11 cellular contexts compared by ENCODE assay signal in genomic region chr5:128199104-128199503, GRCh38.
DNase-seq lines count a peak whose midpoint lies in the region; ATAC-seq, FAIRE-seq and TF ChIP-seq lines count a peak whose summit lies in the region.
"Had no signal": no experiment of that assay in that cellular context is flagged by ENCODE, and none has a peak within 500 bp of the region (broad histone marks: within the 10 kb centered on the region; RNA-seq: fewer than 3 reads in every experiment).

No MANE protein-coding gene starts in this region.

- peaks cover 0 to 14% (median 5%) of the 10 kb centered on the region in 3 donors for H3K4me1 ChIP-seq in pancreas

- WGBS in pancreas, 2 donors: 47 to 56% methylated on average over 4 of the region's 4 CpGs

- H3K27ac ChIP-seq in pancreas: no peak overlapping the region
- H3K27ac ChIP-seq: ascending aorta had no signal

- H3K4me3 ChIP-seq in epithelial cell of esophagus (ENCODE audit: low read length) (no peak overlapping the region), pancreas (no peak overlapping the region)
- H3K4me3 ChIP-seq: ascending aorta had no signal

- peak; percentile 55 to 68 (median 61) for ATAC-seq in pancreas

- no peaks in the 10 kb centered on the region for H3K9me3 ChIP-seq in pancreas
- H3K9me3 ChIP-seq: ascending aorta had no signal

- no peak for FAIRE-seq in pancreas (lab: Jason Lieb, UNC)
- FAIRE-seq in D721Med (lab: Jason Lieb, UNC): no peak
- FAIRE-seq: kidney had no signal

- no peak for TF ChIP-seq CTCF in epithelial cell of esophagus (IDR thresholded peaks at IDR 0.05; ENCODE audit: insufficient read depth, low read depth, low read length, missing control alignments)
- no peak for TF ChIP-seq CTCF in pancreas (IDR thresholded peaks at IDR 0.05)
- no peak for TF ChIP-seq CTCF in D721Med (IDR thresholded peaks at IDR 0.05; ENCODE audit: insufficient read depth, missing control alignments)

- intact Hi-C loops in pancreas (cut with DNase I): loop anchor here in 1 of 3 donors (5.0 to 10.0 kb wide), 2 partner anchors 434 to 632 kb away; no protein-coding TSS in a partner anchor

- DNase-seq in EH (ENCODE audit: low read depth) (peak; percentile 29), NCI-H226 (peak; percentile 23), epithelial cell of esophagus (ENCODE audit: low read depth) (peak; percentile 34), pancreas (peak in 2 of 6 donors; percentile 25 to 39), NCI-H1048 (lab: John Stamatoyannopoulos, UW) (no peak), D721Med (ENCODE audit: insufficient read length, low spot score) (no peak)
- no peak for DNase-seq in stimulated activated CD4-positive, alpha-beta T cell treated with anti-CD3 and anti-CD28 coated beads, Interleukin-15, amount 100 ng/mL, for 24 hours
- DNase-seq in activated effector memory CD4-positive, alpha-beta T cell treated with Interleukin-2 at 50 U/mL for 16 hours: no peak
- DNase-seq: kidney, SIG-M5 had no signal

- no peaks in the 10 kb centered on the region for H3K36me3 ChIP-seq in pancreas
- H3K36me3 ChIP-seq: ascending aorta had no signal

- no peaks in the 10 kb centered on the region for H3K27me3 ChIP-seq in pancreas

Comparison
In these comparisons a context has a peak if more than half of its experiments do, and no peak if none do; other contexts are left out.
1. DNase-seq: peak in EH (single experiment), NCI-H226 (single experiment) and epithelial cell of esophagus (single experiment); none in NCI-H1048 (single experiment), stimulated activated CD4-positive, alpha-beta T cell treated with anti-CD3 and anti-CD28 coated beads, Interleukin-15, amount 100 ng/mL, for 24 hours (single experiment), activated effector memory CD4-positive, alpha-beta T cell treated with Interleukin-2 at 50 U/mL for 16 hours (single experiment) and D721Med (single experiment).